13 cellular contexts compared by ENCODE assay signal in genomic region chr4:17055788-17056187, GRCh38.
DNase-seq lines count a peak whose midpoint lies in the region; TF ChIP-seq lines count a peak whose summit lies in the region.
"Had no signal": no experiment of that assay in that cellular context is flagged by ENCODE, and none has a peak within 500 bp of the region (broad histone marks: within the 10 kb centered on the region; RNA-seq: fewer than 3 reads in every experiment).

No MANE protein-coding gene starts in this region.

- no peaks in the 10 kb centered on the region for H3K36me3 ChIP-seq in brain microvascular endothelial cell (replicated peaks)
- H3K36me3 ChIP-seq: upper lobe of right lung had no signal

- no peaks in the 10 kb centered on the region for H3K27me3 ChIP-seq in brain microvascular endothelial cell (replicated peaks)
- H3K27me3 ChIP-seq: upper lobe of right lung had no signal

- no peak for TF ChIP-seq CTCF in brain microvascular endothelial cell (IDR thresholded peaks at IDR 0.05; ENCODE audit: low read depth, low read length, missing control alignments)

- H3K27ac ChIP-seq in brain microvascular endothelial cell, result no peak overlapping the region
- H3K27ac ChIP-seq: C4-2B, upper lobe of right lung had no signal

- in situ Hi-C loops in brain microvascular endothelial cell (cut with HindIII; ENCODE audit: low pct_ligation_motif_present, low sequenced_read_pairs), result no loop called here

- peak; percentile 68 for DNase-seq in AG08396 (ENCODE audit: low spot score)
- peak; percentile 71 for DNase-seq in HS-5 (ENCODE audit: low read depth)
- DNase-seq in brain microvascular endothelial cell, result peak; percentile 85
- DNase-seq in hippocampal formation (lab: John Stamatoyannopoulos, UW), result peak; percentile 1 to 41
- no peak for DNase-seq in HK-2 (ENCODE audit: unreplicated experiment)
- DNase-seq in NCI-H526 treated with DMSO at 0.1 percent for 48 hours (lab: John Stamatoyannopoulos, UW), result no peak
- DNase-seq in OCI-M2 (lab: John Stamatoyannopoulos, UW; ENCODE audit: unreplicated experiment), result no peak
- no peak for DNase-seq in DMS153 treated with DMSO at 0.1 percent for 48 hours (lab: John Stamatoyannopoulos, UW; ENCODE audit: unreplicated experiment)
- DNase-seq: activated naive CD8-positive, alpha-beta T cell treated with anti-CD3 and anti-CD28 coated beads, Interleukin-2, amount 10 ng/mL, durations not matched to agents 7 days and 5 days; effector memory CD8-positive, alpha-beta T cell; GOT3; upper lobe of right lung had no signal

- H3K4me3 ChIP-seq in brain microvascular endothelial cell (ENCODE audit: low read depth, low read length), result no peak overlapping the region
- H3K4me3 ChIP-seq: upper lobe of right lung had no signal

Comparison
In these comparisons a context has a peak if more than half of its experiments do, and no peak if none do; other contexts are left out.
1. DNase-seq: peak in AG08396 (single experiment), HS-5 (single experiment), brain microvascular endothelial cell (single experiment) and hippocampal formation (2 of 2); none in HK-2 (single experiment), NCI-H526 treated with DMSO at 0.1 percent for 48 hours (single experiment), OCI-M2 (single experiment) and DMS153 treated with DMSO at 0.1 percent for 48 hours (single experiment).